23 cellular contexts compared by ENCODE assay signal in the genomic region with DNA sequence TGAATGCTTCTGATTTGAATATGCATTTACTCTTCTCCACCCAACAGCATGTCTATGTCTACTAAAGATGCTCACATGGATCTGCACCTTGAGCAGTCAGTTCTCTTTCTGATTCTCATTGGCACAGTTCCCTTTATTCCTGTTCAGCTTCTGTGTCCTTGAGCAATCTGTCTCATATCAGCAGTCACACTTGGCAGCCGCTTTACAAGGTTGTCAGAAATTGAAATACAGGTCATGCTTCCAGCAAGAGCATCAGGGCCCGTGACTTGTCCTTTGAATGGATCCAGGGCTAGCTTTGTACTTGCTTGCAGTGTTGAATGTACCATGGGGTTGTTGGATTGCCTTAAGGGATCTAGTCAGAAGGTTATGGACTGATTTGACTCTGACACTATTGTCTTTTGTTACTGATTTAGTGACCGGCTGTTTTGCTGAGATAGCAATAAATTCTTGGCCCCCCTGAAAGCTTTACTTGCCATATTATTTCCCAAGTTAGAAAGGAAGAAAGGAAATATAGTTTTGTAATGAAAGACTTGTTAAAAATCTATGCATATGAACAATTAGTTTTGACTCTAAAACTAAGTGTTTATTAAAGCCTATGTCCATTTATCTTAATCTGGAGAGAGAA.
"Had no signal": no experiment of that assay in that cellular context is flagged by ENCODE, and none has a peak within 500 bp of the region (broad histone marks: within the 10 kb centered on the region; RNA-seq: fewer than 3 reads in every experiment).

No MANE protein-coding gene starts in this region.

- H3K27ac Mint-ChIP-seq: naive thymus-derived CD4-positive, alpha-beta T cell; natural killer cell treated with Interleukin-12 subunit alpha and Interleukin-12 subunit beta and Interleukin-15 and Interleukin-18, amount 100 ng/mL, for 72 hours; stimulated activated effector memory CD8-positive, alpha-beta T cell treated with anti-CD3 and anti-CD28 coated beads, Interleukin-12 subunit alpha, Interleukin-12 subunit beta, amount 100 ng/mL, for 72 hours; stimulated activated naive CD8-positive, alpha-beta T cell treated with anti-CD3 and anti-CD28 coated beads, Interleukin-15, Interleukin-2, amounts not matched to agents 100 ng/mL and 50 ng/mL, for 24 hours; type B pancreatic cell had no signal

- FAIRE-seq: small intestine had no signal

- H3K4me3 ChIP-seq: hepatocyte, lower lobe of right lung, ovary, prostate gland, sigmoid colon, spleen, tibial nerve, uterus had no signal

- H3K27me3 Mint-ChIP-seq: naive thymus-derived CD4-positive, alpha-beta T cell; natural killer cell treated with Interleukin-12 subunit alpha and Interleukin-12 subunit beta and Interleukin-15 and Interleukin-18, amount 100 ng/mL, for 72 hours; stimulated activated naive CD8-positive, alpha-beta T cell treated with anti-CD3 and anti-CD28 coated beads, Interleukin-15, Interleukin-2, amounts not matched to agents 100 ng/mL and 50 ng/mL, for 24 hours had no signal

- H3K27ac ChIP-seq: hepatocyte, lower lobe of right lung, ovary, prostate gland, sigmoid colon, spleen, tibial nerve, uterus had no signal

- H3K9me3 Mint-ChIP-seq: type B pancreatic cell had no signal

- DNase-seq: islet precursor cell; left ventricle myocardium superior; lower lobe of right lung; mammary epithelial cell; mesenchymal stem cell; naive thymus-derived CD4-positive, alpha-beta T cell; ovary; posterior cingulate gyrus; retina; right cardiac atrium; sigmoid colon; small intestine; spleen; stimulated activated CD4-positive, alpha-beta T cell treated with anti-CD3 and anti-CD28 coated beads, Interleukin-4, amount 100 ng/mL, for 24 hours; stimulated activated naive CD4-positive, alpha-beta T cell; uterus had no signal

- H3K36me3 ChIP-seq: lower lobe of right lung, ovary, prostate gland, sigmoid colon, spleen, tibial nerve, uterus had no signal

- ATAC-seq: left ventricle myocardium superior; lower lobe of right lung; naive thymus-derived CD4-positive, alpha-beta T cell; natural killer cell treated with Interleukin-12 subunit alpha and Interleukin-12 subunit beta and Interleukin-15 and Interleukin-18, amount 100 ng/mL, for 72 hours; right cardiac atrium; stimulated activated effector memory CD8-positive, alpha-beta T cell treated with anti-CD3 and anti-CD28 coated beads, Interleukin-12 subunit alpha, Interleukin-12 subunit beta, amount 100 ng/mL, for 72 hours had no signal

- H3K4me3 Mint-ChIP-seq: naive thymus-derived CD4-positive, alpha-beta T cell; natural killer cell treated with Interleukin-12 subunit alpha and Interleukin-12 subunit beta and Interleukin-15 and Interleukin-18, amount 100 ng/mL, for 72 hours; stimulated activated effector memory CD8-positive, alpha-beta T cell treated with anti-CD3 and anti-CD28 coated beads, Interleukin-12 subunit alpha, Interleukin-12 subunit beta, amount 100 ng/mL, for 72 hours; stimulated activated naive CD8-positive, alpha-beta T cell treated with anti-CD3 and anti-CD28 coated beads, Interleukin-15, Interleukin-2, amounts not matched to agents 100 ng/mL and 50 ng/mL, for 24 hours; type B pancreatic cell had no signal

- H3K9me3 ChIP-seq: lower lobe of right lung, ovary, prostate gland, sigmoid colon, tibial nerve, uterus had no signal

- H3K4me2 ChIP-seq: hepatocyte had no signal

- H3K4me1 ChIP-seq: lower lobe of right lung, prostate gland, sigmoid colon, spleen, tibial nerve, uterus had no signal

- H3K4me1 Mint-ChIP-seq: naive thymus-derived CD4-positive, alpha-beta T cell; stimulated activated effector memory CD8-positive, alpha-beta T cell treated with anti-CD3 and anti-CD28 coated beads, Interleukin-12 subunit alpha, Interleukin-12 subunit beta, amount 100 ng/mL, for 72 hours had no signal

- H3K36me3 Mint-ChIP-seq: naive thymus-derived CD4-positive, alpha-beta T cell; natural killer cell treated with Interleukin-12 subunit alpha and Interleukin-12 subunit beta and Interleukin-15 and Interleukin-18, amount 100 ng/mL, for 72 hours; stimulated activated effector memory CD8-positive, alpha-beta T cell treated with anti-CD3 and anti-CD28 coated beads, Interleukin-12 subunit alpha, Interleukin-12 subunit beta, amount 100 ng/mL, for 72 hours; type B pancreatic cell had no signal
